In genomic region chr9:4555251-4555650, GRCh38 we compare ENCODE assay signal across 15 cellular contexts.
DNase-seq lines count a peak whose midpoint lies in the region; ATAC-seq, FAIRE-seq and TF ChIP-seq lines count a peak whose summit lies in the region.
"Had no signal": no experiment of that assay in that cellular context is flagged by ENCODE, and none has a peak within 500 bp of the region (broad histone marks: within the 10 kb centered on the region; RNA-seq: fewer than 3 reads in every experiment).

No MANE protein-coding gene starts in this region.

- no peaks in the 10 kb centered on the region for H3K4me1 ChIP-seq in HepG2 (ENCODE audit: insufficient read depth, low read length)

- POLR2A ChIA-PET in HepG2 (lab: Yijun Ruan, JAX), result no interaction called here

- peaks cover 30% of the 10 kb centered on the region for H3K4me1 Mint-ChIP-seq in activated T-cell treated with anti-CD3 and anti-CD28 coated beads, Interleukin-2, amount 50 U/mL, for 4 hours (ENCODE audit: low read depth)
- H3K4me1 Mint-ChIP-seq: neural crest cell had no signal

- no peaks in the 10 kb centered on the region for H3K36me3 ChIP-seq in HepG2 (replicated peaks in 1 of 2; ENCODE audit: control insufficient read depth in 1 of 2, insufficient read depth in 2 of 2, low read length in 2 of 2)

- no peaks in the 10 kb centered on the region for H3K9me3 ChIP-seq in HepG2 (ENCODE audit: low read length)

- no peak overlapping the region for H3K9ac ChIP-seq in HepG2 (ENCODE audit: insufficient read depth, low read depth, low read length)

- TF ChIP-seq EP300 in HepG2 (IDR thresholded peaks at IDR 0.05; ENCODE audit: low read depth in 2 of 2, low read length in 2 of 2) (no peak), HepG2 (CRISPR knock-in tag; IDR thresholded peaks at IDR 0.05; ENCODE audit: borderline replicate concordance) (no peak)

- peak; percentile 8 for DNase-seq in activated T-cell treated with anti-CD3 and anti-CD28 coated beads, Interleukin-2, amount 50 U/mL, for 4 hours
- no peak for DNase-seq in activated T-cell treated with anti-CD3 and anti-CD28 coated beads, Interleukin-2, amount 50 U/mL, for 48 hours
- DNase-seq in NCI-H2227 (lab: John Stamatoyannopoulos, UW; ENCODE audit: unreplicated experiment) (peak; percentile 81), caudate nucleus (lab: John Stamatoyannopoulos, UW) (peak in 2 of 61 donors; percentile 33 to 35), sciatic nerve (ENCODE audit: low spot score) (no peak), HepG2 (ENCODE audit: low spot score) (no peak), cerebellum (ENCODE audit: low spot score) (no peak)
- DNase-seq: activated CD4-positive, CD25-positive, alpha-beta regulatory T cell treated with anti-CD3 and anti-CD28 coated beads, Interleukin-2, amount 50 U/mL, for 72 hours; activated naive CD4-positive, alpha-beta T cell treated with anti-CD3 and anti-CD28 coated beads, Interleukin-2, amount 50 U/mL, for 16 hours; H9; MV-4-11; stimulated activated CD4-positive, alpha-beta T cell treated with anti-CD3 and anti-CD28 coated beads, Interleukin-4, amount 100 ng/mL, for 24 hours had no signal

- no peaks in the 10 kb centered on the region for H3K36me3 Mint-ChIP-seq in activated T-cell treated with anti-CD3 and anti-CD28 coated beads, Interleukin-2, amount 50 U/mL, for 4 hours (ENCODE audit: insufficient read depth)

- H4K20me1 ChIP-seq in HepG2 (ENCODE audit: insufficient read depth, low read length), result no peaks in the 10 kb centered on the region

- intact Hi-C loops in sciatic nerve (cut with DNase I), result no loop called here
- intact Hi-C loops in HepG2 (cut with micrococcal nuclease; ENCODE audit: unreplicated experiment), result no loop called here

- in situ Hi-C loops in HepG2 (cut with HindIII; ENCODE audit: extremely low pct_ligation_motif_present, low pct_unique_long_range_greater_than_20kb), result loop anchor here (10.0 kb wide), 1 partner anchor 240 kb away; no protein-coding TSS in a partner anchor

- H3K4me3 Mint-ChIP-seq in activated T-cell treated with anti-CD3 and anti-CD28 coated beads, Interleukin-2, amount 50 U/mL, for 4 hours, result no peak overlapping the region
- H3K4me3 Mint-ChIP-seq: H9, neural crest cell had no signal

- TF ChIP-seq RAD21 in HepG2 (CRISPR knock-in tag; IDR thresholded peaks at IDR 0.05), result no peak

- no peak for ATAC-seq in activated T-cell treated with anti-CD3 and anti-CD28 coated beads, Interleukin-2, amount 50 U/mL, for 4 hours
- ATAC-seq in sciatic nerve (peak; percentile 52), GM19395 (IDR thresholded peaks at IDR 0.05; ENCODE audit: unreplicated experiment) (no peak), HepG2 (no peak)

- no peaks in the 10 kb centered on the region; a peak in 1 of 5 replicates for H3K27me3 ChIP-seq in HepG2 (ENCODE audit: control insufficient read depth in 1 of 2, insufficient read depth in 2 of 2, low read length in 2 of 2)

- no peaks in the 10 kb centered on the region for H3K79me2 ChIP-seq in HepG2 (ENCODE audit: insufficient read depth, low read length)

- H3K4me2 ChIP-seq in HepG2 (ENCODE audit: low read depth, low read length), result no peak overlapping the region

- CTCF ChIA-PET in HepG2 (lab: Yijun Ruan, JAX; ENCODE audit: low intra/inter-chr PET ratio, low total read pairs), result no interaction called here

- TF ChIP-seq CTCF in HepG2 (CRISPR knock-in tag; IDR thresholded peaks at IDR 0.05), result no peak

- BruUV-seq in HepG2 (replicated peaks; lab: Mats Ljungman, UMichigan), result no TSS peak

- peak overlapping the region; percentile 37 for H3K27ac ChIP-seq in caudate nucleus (ENCODE audit: low read depth, low read length)
- no peak overlapping the region for H3K27ac ChIP-seq in HepG2 (ENCODE audit: extremely low read length, insufficient read depth, low read length)
- H3K27ac ChIP-seq: RWPE1 had no signal

- H3K4me3 ChIP-seq in HepG2 (replicated peaks in 1 of 3; ENCODE audit: insufficient read depth in 1 of 3, low read depth in 2 of 3, low read length in 3 of 3), result no peak overlapping the region

- FAIRE-seq in HepG2 (lab: Jason Lieb, UNC), result no peak

- H2AFZ ChIP-seq in HepG2 (ENCODE audit: low read length), result no peak overlapping the region

- H3K9me3 Mint-ChIP-seq in activated T-cell treated with anti-CD3 and anti-CD28 coated beads, Interleukin-2, amount 50 U/mL, for 4 hours, result no peaks in the 10 kb centered on the region
- H3K9me3 Mint-ChIP-seq: H9, neural crest cell had no signal

- no peaks in the 10 kb centered on the region for H3K27me3 Mint-ChIP-seq in activated T-cell treated with anti-CD3 and anti-CD28 coated beads, Interleukin-2, amount 50 U/mL, for 4 hours (ENCODE audit: low read depth)

- 9% methylated on average over 2 of the region's 2 CpGs for WGBS in HepG2 (ENCODE audit: low lambda C conversion rate)

- TF ChIP-seq POLR2A in HepG2 (IDR thresholded peaks at IDR 0.05; ENCODE audit: insufficient read depth in 1 of 2, low read depth in 2 of 2, low read length in 2 of 2), result no peak

TF ChIP-seq in HepG2, 621 proteins besides CTCF, POLR2A, EP300 and RAD21:
- no peak for TF ChIP-seq ZNF20 (CRISPR knock-in tag; IDR thresholded peaks at IDR 0.05)
- TF ChIP-seq PPARG (CRISPR knock-in tag; conservative IDR thresholded peaks at IDR 0.05), result no peak

Comparison
In these comparisons a context has a peak if more than half of its experiments do, and no peak if none do; other contexts are left out.
1. DNase-seq: peak in activated T-cell treated with anti-CD3 and anti-CD28 coated beads, Interleukin-2, amount 50 U/mL, for 4 hours (single experiment) and NCI-H2227 (single experiment); none in activated T-cell treated with anti-CD3 and anti-CD28 coated beads, Interleukin-2, amount 50 U/mL, for 48 hours (0 of 2), sciatic nerve (single experiment), HepG2 (single experiment) and cerebellum (single experiment).